Comparison of ENCODE assay signal across 1 cellular context in the genomic region with DNA sequence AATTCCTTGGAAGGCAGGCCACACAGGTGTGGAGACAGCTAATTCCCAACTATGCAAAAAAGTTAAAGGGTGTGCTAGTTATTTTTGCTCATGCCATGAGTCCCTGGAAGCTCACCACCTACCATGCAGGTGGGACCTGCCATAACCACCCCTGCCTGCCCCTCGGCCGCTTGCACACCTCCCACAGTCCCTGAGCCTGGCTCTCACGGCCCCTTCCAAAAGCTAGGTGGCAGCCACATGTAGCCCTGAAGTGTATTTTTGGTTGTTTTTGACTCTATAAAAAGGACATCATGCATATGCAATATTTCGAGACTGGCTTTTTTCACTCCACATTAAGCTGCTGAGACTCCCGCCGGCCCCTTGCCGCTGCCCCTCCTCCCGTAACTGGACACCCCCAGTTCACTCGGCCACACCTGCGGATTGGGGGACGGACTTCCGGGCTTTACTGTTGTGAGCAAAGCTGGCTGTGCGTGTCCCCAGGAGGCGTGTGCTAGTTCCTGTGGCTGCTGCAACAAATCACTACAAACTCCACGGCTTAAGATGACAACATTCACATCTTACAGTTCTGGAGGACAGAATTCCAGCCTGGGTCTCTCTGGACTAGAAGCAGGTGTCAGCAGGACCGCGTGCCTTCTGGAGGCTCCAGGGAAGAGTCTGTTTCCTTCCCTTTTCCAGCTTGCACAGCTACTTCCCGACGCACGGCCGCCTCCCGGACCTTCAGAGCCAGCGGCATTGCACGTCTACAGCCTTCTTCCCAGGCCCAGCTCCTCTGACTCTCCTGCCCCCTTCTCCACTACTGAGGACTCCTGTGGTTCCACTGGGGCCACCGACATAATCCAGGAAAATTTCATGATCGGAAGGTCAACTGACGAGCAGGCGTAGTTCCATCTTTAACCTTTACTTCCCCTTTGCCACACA.
TF ChIP-seq lines count a peak whose summit lies in the region.

No MANE protein-coding gene starts in this region.

TF ChIP-seq in K562, 482 proteins besides CTCF, POLR2A, EP300 and RAD21 (continued from another document and continues in another):
- TF ChIP-seq, protein P1, sequence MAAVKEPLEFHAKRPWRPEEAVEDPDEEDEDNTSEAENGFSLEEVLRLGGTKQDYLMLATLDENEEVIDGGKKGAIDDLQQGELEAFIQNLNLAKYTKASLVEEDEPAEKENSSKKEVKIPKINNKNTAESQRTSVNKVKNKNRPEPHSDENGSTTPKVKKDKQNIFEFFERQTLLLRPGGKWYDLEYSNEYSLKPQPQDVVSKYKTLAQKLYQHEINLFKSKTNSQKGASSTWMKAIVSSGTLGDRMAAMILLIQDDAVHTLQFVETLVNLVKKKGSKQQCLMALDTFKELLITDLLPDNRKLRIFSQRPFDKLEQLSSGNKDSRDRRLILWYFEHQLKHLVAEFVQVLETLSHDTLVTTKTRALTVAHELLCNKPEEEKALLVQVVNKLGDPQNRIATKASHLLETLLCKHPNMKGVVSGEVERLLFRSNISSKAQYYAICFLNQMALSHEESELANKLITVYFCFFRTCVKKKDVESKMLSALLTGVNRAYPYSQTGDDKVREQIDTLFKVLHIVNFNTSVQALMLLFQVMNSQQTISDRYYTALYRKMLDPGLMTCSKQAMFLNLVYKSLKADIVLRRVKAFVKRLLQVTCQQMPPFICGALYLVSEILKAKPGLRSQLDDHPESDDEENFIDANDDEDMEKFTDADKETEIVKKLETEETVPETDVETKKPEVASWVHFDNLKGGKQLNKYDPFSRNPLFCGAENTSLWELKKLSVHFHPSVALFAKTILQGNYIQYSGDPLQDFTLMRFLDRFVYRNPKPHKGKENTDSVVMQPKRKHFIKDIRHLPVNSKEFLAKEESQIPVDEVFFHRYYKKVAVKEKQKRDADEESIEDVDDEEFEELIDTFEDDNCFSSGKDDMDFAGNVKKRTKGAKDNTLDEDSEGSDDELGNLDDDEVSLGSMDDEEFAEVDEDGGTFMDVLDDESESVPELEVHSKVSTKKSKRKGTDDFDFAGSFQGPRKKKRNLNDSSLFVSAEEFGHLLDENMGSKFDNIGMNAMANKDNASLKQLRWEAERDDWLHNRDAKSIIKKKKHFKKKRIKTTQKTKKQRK (IDR thresholded peaks at IDR 0.05; ENCODE audit: borderline replicate concordance, low read depth, low read length): no peak
- TF ChIP-seq ZNF184 (CRISPR knock-in tag; IDR thresholded peaks at IDR 0.05): no peak
- TF ChIP-seq SRSF7 (optimal IDR thresholded peaks at IDR 0.05; ENCODE audit: low read depth, low read length): no peak
- TF ChIP-seq, protein P2, sequence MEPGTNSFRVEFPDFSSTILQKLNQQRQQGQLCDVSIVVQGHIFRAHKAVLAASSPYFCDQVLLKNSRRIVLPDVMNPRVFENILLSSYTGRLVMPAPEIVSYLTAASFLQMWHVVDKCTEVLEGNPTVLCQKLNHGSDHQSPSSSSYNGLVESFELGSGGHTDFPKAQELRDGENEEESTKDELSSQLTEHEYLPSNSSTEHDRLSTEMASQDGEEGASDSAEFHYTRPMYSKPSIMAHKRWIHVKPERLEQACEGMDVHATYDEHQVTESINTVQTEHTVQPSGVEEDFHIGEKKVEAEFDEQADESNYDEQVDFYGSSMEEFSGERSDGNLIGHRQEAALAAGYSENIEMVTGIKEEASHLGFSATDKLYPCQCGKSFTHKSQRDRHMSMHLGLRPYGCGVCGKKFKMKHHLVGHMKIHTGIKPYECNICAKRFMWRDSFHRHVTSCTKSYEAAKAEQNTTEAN (CRISPR knock-in tag; IDR thresholded peaks at IDR 0.05): no peak
- TF ChIP-seq NR2F6 (CRISPR knock-in tag; IDR thresholded peaks at IDR 0.05): no peak
- TF ChIP-seq SIX5 (IDR thresholded peaks at IDR 0.05; ENCODE audit: borderline replicate concordance in 1 of 2, insufficient read depth in 1 of 2, low read depth in 1 of 2, low read length in 2 of 2): no peak
- TF ChIP-seq RBM14 (IDR thresholded peaks at IDR 0.05; ENCODE audit: borderline replicate concordance, insufficient read depth, low read depth, low read length): no peak
- TF ChIP-seq, protein P3, sequence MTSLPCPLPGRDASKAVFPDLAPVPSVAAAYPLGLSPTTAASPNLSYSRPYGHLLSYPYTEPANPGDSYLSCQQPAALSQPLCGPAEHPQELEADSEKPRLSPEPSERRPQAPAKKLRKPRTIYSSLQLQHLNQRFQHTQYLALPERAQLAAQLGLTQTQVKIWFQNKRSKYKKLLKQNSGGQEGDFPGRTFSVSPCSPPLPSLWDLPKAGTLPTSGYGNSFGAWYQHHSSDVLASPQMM (CRISPR knock-in tag; IDR thresholded peaks at IDR 0.05): no peak
- peak; percentile 62 for TF ChIP-seq SAP30 (IDR thresholded peaks at IDR 0.05; ENCODE audit: borderline replicate concordance, insufficient read depth, low read depth, low read length, poor library complexity, severe bottlenecking)
- no peak for TF ChIP-seq POU5F1 (IDR thresholded peaks at IDR 0.05; ENCODE audit: borderline replicate concordance, low read depth, low read length, partially characterized antibody)
- TF ChIP-seq, protein P4, sequence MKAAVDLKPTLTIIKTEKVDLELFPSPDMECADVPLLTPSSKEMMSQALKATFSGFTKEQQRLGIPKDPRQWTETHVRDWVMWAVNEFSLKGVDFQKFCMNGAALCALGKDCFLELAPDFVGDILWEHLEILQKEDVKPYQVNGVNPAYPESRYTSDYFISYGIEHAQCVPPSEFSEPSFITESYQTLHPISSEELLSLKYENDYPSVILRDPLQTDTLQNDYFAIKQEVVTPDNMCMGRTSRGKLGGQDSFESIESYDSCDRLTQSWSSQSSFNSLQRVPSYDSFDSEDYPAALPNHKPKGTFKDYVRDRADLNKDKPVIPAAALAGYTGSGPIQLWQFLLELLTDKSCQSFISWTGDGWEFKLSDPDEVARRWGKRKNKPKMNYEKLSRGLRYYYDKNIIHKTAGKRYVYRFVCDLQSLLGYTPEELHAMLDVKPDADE (conservative IDR thresholded peaks at IDR 0.05; ENCODE audit: control insufficient read depth, low read depth, low read length): no peak
- TF ChIP-seq, protein P5, sequence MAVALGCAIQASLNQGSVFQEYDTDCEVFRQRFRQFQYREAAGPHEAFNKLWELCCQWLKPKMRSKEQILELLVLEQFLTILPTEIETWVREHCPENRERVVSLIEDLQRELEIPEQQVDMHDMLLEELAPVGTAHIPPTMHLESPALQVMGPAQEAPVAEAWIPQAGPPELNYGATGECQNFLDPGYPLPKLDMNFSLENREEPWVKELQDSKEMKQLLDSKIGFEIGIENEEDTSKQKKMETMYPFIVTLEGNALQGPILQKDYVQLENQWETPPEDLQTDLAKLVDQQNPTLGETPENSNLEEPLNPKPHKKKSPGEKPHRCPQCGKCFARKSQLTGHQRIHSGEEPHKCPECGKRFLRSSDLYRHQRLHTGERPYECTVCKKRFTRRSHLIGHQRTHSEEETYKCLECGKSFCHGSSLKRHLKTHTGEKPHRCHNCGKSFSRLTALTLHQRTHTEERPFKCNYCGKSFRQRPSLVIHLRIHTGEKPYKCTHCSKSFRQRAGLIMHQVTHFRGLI (CRISPR knock-in tag; IDR thresholded peaks at IDR 0.05): no peak
- TF ChIP-seq TAL1 (IDR thresholded peaks at IDR 0.05): no peak
- no peak for TF ChIP-seq ZNF436 (CRISPR knock-in tag; IDR thresholded peaks at IDR 0.05)
- TF ChIP-seq, protein P6, sequence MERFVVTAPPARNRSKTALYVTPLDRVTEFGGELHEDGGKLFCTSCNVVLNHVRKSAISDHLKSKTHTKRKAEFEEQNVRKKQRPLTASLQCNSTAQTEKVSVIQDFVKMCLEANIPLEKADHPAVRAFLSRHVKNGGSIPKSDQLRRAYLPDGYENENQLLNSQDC (CRISPR knock-in tag; IDR thresholded peaks at IDR 0.05): no peak
- TF ChIP-seq MAZ (CRISPR knock-in tag; conservative IDR thresholded peaks at IDR 0.05 in 1 of 2, IDR thresholded peaks at IDR 0.05 in 1 of 2): peak in 1 of 2 experiments; percentile 21; a peak in 1 of 4 replicates
- TF ChIP-seq TBL1XR1 (IDR thresholded peaks at IDR 0.05; ENCODE audit: low read length in 2 of 2): no peak
- no peak for TF ChIP-seq ZNF232 (CRISPR knock-in tag; IDR thresholded peaks at IDR 0.05)
- TF ChIP-seq ARID1B (IDR thresholded peaks at IDR 0.05): 0 out of 2 replicates have a peak, but pooled peaks have one; percentile 6
- TF ChIP-seq, protein P7, sequence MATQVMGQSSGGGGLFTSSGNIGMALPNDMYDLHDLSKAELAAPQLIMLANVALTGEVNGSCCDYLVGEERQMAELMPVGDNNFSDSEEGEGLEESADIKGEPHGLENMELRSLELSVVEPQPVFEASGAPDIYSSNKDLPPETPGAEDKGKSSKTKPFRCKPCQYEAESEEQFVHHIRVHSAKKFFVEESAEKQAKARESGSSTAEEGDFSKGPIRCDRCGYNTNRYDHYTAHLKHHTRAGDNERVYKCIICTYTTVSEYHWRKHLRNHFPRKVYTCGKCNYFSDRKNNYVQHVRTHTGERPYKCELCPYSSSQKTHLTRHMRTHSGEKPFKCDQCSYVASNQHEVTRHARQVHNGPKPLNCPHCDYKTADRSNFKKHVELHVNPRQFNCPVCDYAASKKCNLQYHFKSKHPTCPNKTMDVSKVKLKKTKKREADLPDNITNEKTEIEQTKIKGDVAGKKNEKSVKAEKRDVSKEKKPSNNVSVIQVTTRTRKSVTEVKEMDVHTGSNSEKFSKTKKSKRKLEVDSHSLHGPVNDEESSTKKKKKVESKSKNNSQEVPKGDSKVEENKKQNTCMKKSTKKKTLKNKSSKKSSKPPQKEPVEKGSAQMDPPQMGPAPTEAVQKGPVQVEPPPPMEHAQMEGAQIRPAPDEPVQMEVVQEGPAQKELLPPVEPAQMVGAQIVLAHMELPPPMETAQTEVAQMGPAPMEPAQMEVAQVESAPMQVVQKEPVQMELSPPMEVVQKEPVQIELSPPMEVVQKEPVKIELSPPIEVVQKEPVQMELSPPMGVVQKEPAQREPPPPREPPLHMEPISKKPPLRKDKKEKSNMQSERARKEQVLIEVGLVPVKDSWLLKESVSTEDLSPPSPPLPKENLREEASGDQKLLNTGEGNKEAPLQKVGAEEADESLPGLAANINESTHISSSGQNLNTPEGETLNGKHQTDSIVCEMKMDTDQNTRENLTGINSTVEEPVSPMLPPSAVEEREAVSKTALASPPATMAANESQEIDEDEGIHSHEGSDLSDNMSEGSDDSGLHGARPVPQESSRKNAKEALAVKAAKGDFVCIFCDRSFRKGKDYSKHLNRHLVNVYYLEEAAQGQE (CRISPR knock-in tag; IDR thresholded peaks at IDR 0.05; ENCODE audit: low read depth): no peak
- no peak for TF ChIP-seq HMG20B (CRISPR knock-in tag; IDR thresholded peaks at IDR 0.05)
- TF ChIP-seq, protein P8, sequence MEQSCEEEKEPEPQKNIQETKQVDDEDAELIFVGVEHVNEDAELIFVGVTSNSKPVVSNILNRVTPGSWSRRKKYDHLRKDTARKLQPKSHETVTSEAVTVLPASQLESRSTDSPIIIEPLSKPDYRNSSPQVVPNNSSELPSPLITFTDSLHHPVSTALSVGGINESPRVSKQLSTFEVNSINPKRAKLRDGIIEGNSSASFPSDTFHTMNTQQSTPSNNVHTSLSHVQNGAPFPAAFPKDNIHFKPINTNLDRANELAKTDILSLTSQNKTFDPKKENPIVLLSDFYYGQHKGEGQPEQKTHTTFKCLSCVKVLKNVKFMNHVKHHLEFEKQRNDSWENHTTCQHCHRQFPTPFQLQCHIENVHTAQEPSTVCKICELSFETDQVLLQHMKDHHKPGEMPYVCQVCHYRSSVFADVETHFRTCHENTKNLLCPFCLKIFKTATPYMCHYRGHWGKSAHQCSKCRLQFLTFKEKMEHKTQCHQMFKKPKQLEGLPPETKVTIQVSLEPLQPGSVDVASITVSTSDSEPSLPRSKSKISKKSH (CRISPR knock-in tag; IDR thresholded peaks at IDR 0.05): no peak
